In the genomic region with DNA sequence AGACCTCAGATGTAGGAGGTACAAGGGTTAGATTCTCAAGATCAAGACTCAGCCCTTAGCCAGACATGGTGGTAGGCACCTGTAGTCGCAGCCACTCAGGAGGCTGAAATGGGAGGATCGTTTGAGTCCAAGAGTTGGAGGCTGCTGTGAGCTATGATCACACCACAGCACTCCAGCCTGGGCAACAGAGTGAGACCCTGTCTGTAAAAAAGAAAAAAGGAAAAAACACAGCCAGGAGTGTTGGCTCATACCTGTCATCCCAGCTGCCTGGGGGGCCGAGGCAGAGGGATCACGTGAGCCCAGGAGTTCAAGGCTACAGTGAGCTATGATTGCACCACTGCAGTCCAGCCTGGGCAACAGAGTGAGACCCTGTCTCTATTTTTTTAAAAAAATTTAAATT, we compare ENCODE assay signal across 28 cellular contexts.
"Had no signal": no experiment of that assay in that cellular context is flagged by ENCODE, and none has a peak within 500 bp of the region (broad histone marks: within the 10 kb centered on the region; RNA-seq: fewer than 3 reads in every experiment).

No MANE protein-coding gene starts in this region.

- H3K9me3 Mint-ChIP-seq: activated CD8-positive, alpha-beta T cell treated with anti-CD3 and anti-CD28 coated beads for 36 hours; activated naive CD4-positive, alpha-beta T cell treated with anti-CD3 and anti-CD28 coated beads, Interleukin-2, amount 50 U/mL, for 24 hours; activated T-helper 2 cell treated with anti-CD3 and anti-CD28 coated beads, Interferon-gamma antibody, Interleukin-2, Interleukin-4, amounts not matched to agents 10 μg/mL and 5 μg/mL and 100 μg/mL, durations not matched to agents 14 hours and 24 hours and 36 hours had no signal

- H3K27me3 Mint-ChIP-seq: activated CD4-positive, alpha-beta T cell treated with anti-CD3 and anti-CD28 coated beads for 36 hours; activated CD4-positive, alpha-beta T cell treated with anti-CD3 and anti-CD28 coated beads, Interleukin-2, amount 10 ng/mL, durations not matched to agents 24 days and 14 days; activated CD8-positive, alpha-beta T cell treated with anti-CD3 and anti-CD28 coated beads for 36 hours; activated naive CD4-positive, alpha-beta T cell treated with anti-CD3 and anti-CD28 coated beads, Interleukin-2, amount 50 U/mL, for 24 hours had no signal

- H3K4me3 ChIP-seq: ascending aorta, breast epithelium, cardiac muscle cell, colonic mucosa, esophagus muscularis mucosa had no signal

- H3K36me3 ChIP-seq: breast epithelium, colonic mucosa had no signal

- H3K27me3 ChIP-seq: ascending aorta, breast epithelium, cardiac muscle cell, colonic mucosa, esophagus muscularis mucosa had no signal

- H3K4me1 Mint-ChIP-seq: activated CD4-positive, alpha-beta T cell treated with anti-CD3 and anti-CD28 coated beads for 36 hours; activated CD4-positive, alpha-beta T cell treated with anti-CD3 and anti-CD28 coated beads, Interleukin-2, amount 10 ng/mL, durations not matched to agents 24 days and 14 days; activated naive CD4-positive, alpha-beta T cell treated with anti-CD3 and anti-CD28 coated beads, Interleukin-2, amount 50 U/mL, for 24 hours; activated naive CD8-positive, alpha-beta T cell treated with anti-CD3 and anti-CD28 coated beads, Interleukin-2, amount 10 ng/mL, durations not matched to agents 7 days and 5 days; brain had no signal

- H3K27ac ChIP-seq: ascending aorta, breast epithelium, cardiac muscle cell, colonic mucosa, esophagus muscularis mucosa had no signal

- H3K4me1 ChIP-seq: ascending aorta, breast epithelium, colonic mucosa, esophagus muscularis mucosa had no signal

- H3K9me3 ChIP-seq: ascending aorta, colonic mucosa had no signal

- FAIRE-seq: endometrium, endothelial cell of umbilical vein had no signal

- DNase-seq: activated CD4-positive, alpha-beta T cell treated with anti-CD3 and anti-CD28 coated beads for 36 hours; activated CD4-positive, alpha-beta T cell treated with anti-CD3 and anti-CD28 coated beads, Interleukin-2, amount 10 ng/mL, durations not matched to agents 24 days and 14 days; activated CD4-positive, alpha-beta T cell treated with anti-CD3 and anti-CD28 coated beads, Interleukin-2, amount 50 U/mL, for 48 hours; activated CD4-positive, CD25-positive, alpha-beta regulatory T cell; activated CD4-positive, CD25-positive, alpha-beta regulatory T cell treated with anti-CD3 and anti-CD28 coated beads, Interleukin-2, amount 50 U/mL, for 72 hours; activated CD8-positive, alpha-beta memory T cell treated with anti-CD3 and anti-CD28 coated beads for 24 hours; activated CD8-positive, alpha-beta T cell treated with anti-CD3 and anti-CD28 coated beads for 36 hours; activated effector memory CD4-positive, alpha-beta T cell treated with anti-CD3 and anti-CD28 coated beads, Interleukin-2, amount 50 U/mL, for 16 hours; activated naive CD4-positive, alpha-beta T cell treated with anti-CD3 and anti-CD28 coated beads for 36 hours; activated naive CD8-positive, alpha-beta T cell treated with anti-CD3 and anti-CD28 coated beads, Interleukin-2, amount 10 ng/mL, durations not matched to agents 7 days and 5 days; activated T-cell treated with anti-CD3 and anti-CD28 coated beads, Interleukin-2, amount 50 U/mL, for 4 hours; central memory CD4-positive, alpha-beta T cell; cerebellar nuclear complex; colonic mucosa; effector CD8-positive, alpha-beta T cell; foreskin melanocyte; head of caudate nucleus; T-helper 1 cell; T-helper 2 cell had no signal

- ATAC-seq: activated CD4-positive, alpha-beta T cell treated with anti-CD3 and anti-CD28 coated beads for 36 hours; activated CD8-positive, alpha-beta T cell treated with anti-CD3 and anti-CD28 coated beads for 36 hours; activated T-cell treated with anti-CD3 and anti-CD28 coated beads, Interleukin-2, amount 50 U/mL, for 4 hours had no signal

- H3K4me3 Mint-ChIP-seq: activated CD4-positive, alpha-beta T cell treated with anti-CD3 and anti-CD28 coated beads for 36 hours; activated CD4-positive, alpha-beta T cell treated with anti-CD3 and anti-CD28 coated beads, Interleukin-2, amount 10 ng/mL, durations not matched to agents 24 days and 14 days; activated CD8-positive, alpha-beta T cell treated with anti-CD3 and anti-CD28 coated beads for 36 hours; activated naive CD4-positive, alpha-beta T cell treated with anti-CD3 and anti-CD28 coated beads for 36 hours; activated naive CD4-positive, alpha-beta T cell treated with anti-CD3 and anti-CD28 coated beads, Interleukin-2, amount 50 U/mL, for 24 hours; activated naive CD8-positive, alpha-beta T cell treated with anti-CD3 and anti-CD28 coated beads, Interleukin-2, amount 10 ng/mL, durations not matched to agents 7 days and 5 days; activated T-cell treated with anti-CD3 and anti-CD28 coated beads, Interleukin-2, amount 50 U/mL, for 4 hours; brain had no signal

- H3K36me3 Mint-ChIP-seq: activated naive CD4-positive, alpha-beta T cell treated with anti-CD3 and anti-CD28 coated beads, Interleukin-2, amount 50 U/mL, for 24 hours; activated naive CD8-positive, alpha-beta T cell treated with anti-CD3 and anti-CD28 coated beads, Interleukin-2, amount 10 ng/mL, durations not matched to agents 7 days and 5 days had no signal

- H3K27ac Mint-ChIP-seq: activated CD4-positive, alpha-beta T cell treated with anti-CD3 and anti-CD28 coated beads for 36 hours; activated CD4-positive, alpha-beta T cell treated with anti-CD3 and anti-CD28 coated beads, Interleukin-2, amount 10 ng/mL, durations not matched to agents 24 days and 14 days; activated CD8-positive, alpha-beta T cell treated with anti-CD3 and anti-CD28 coated beads for 36 hours; activated naive CD4-positive, alpha-beta T cell treated with anti-CD3 and anti-CD28 coated beads for 36 hours; activated naive CD4-positive, alpha-beta T cell treated with anti-CD3 and anti-CD28 coated beads, Interleukin-2, amount 50 U/mL, for 24 hours; activated naive CD8-positive, alpha-beta T cell treated with anti-CD3 and anti-CD28 coated beads, Interleukin-2, amount 10 ng/mL, durations not matched to agents 7 days and 5 days; activated T-helper 2 cell treated with anti-CD3 and anti-CD28 coated beads, Interferon-gamma antibody, Interleukin-2, Interleukin-4, amounts not matched to agents 10 μg/mL and 5 μg/mL and 100 μg/mL, durations not matched to agents 14 hours and 24 hours and 36 hours had no signal
